ENCODE assay signal across 19 cellular contexts in genomic region chr7:67644149-67644548, GRCh38.
"Had no signal": no experiment of that assay in that cellular context is flagged by ENCODE, and none has a peak within 500 bp of the region (broad histone marks: within the 10 kb centered on the region; RNA-seq: fewer than 3 reads in every experiment).

No MANE protein-coding gene starts in this region.

- ATAC-seq: gastrocnemius medialis, left ventricle myocardium superior, natural killer cell, right lobe of liver had no signal

- H3K4me3 ChIP-seq: dorsolateral prefrontal cortex, gastrocnemius medialis, lung, prostate gland, right lobe of liver, smooth muscle cell, stomach, thyroid gland had no signal

- H3K27me3 ChIP-seq: dorsolateral prefrontal cortex, gastrocnemius medialis, neutrophil, right lobe of liver, stomach, thyroid gland had no signal

- H3K36me3 ChIP-seq: gastrocnemius medialis, neutrophil, prostate gland, right lobe of liver, stomach, thyroid gland had no signal

- H3K4me1 ChIP-seq: gastrocnemius medialis, prostate gland, right lobe of liver, stomach, thyroid gland had no signal

- H3K27ac ChIP-seq: dorsolateral prefrontal cortex, gastrocnemius medialis, neutrophil, prostate gland, right lobe of liver, stomach, thyroid gland had no signal

- DNase-seq: dorsolateral prefrontal cortex; effector CD4-positive, alpha-beta T cell; foreskin fibroblast; gastrocnemius medialis; head of caudate nucleus; left ventricle myocardium superior; natural killer cell; right lobe of liver; stimulated activated CD4-positive, alpha-beta T cell treated with anti-CD3 and anti-CD28 coated beads, Interleukin-12 subunit alpha, Interleukin-12 subunit beta, amount 100 ng/mL, for 4 hours; stimulated activated CD4-positive, alpha-beta T cell treated with anti-CD3 and anti-CD28 coated beads, Interleukin-1b, Interleukin-23, amount 100 ng/mL, for 48 hours; stimulated activated CD4-positive, alpha-beta T cell treated with anti-CD3 and anti-CD28 coated beads, Interleukin-4, amount 100 ng/mL, for 1 hour; stimulated activated CD8-positive, alpha-beta memory T cell treated with anti-CD3 and anti-CD28 coated beads, Interleukin-4, amount 100 ng/mL, for 48 hours; stimulated activated naive CD4-positive, alpha-beta T cell; stomach; thyroid gland had no signal

- H3K9me3 ChIP-seq: gastrocnemius medialis, neutrophil, prostate gland, right lobe of liver, thyroid gland had no signal
